ENCODE assay signal across 10 cellular contexts in genomic region chr9:86093788-86094555, GRCh38. TPM values are rescaled to one million over a fixed set of nuclear protein-coding genes. Genes with fewer than 3 reads are reported as not detected.
DNase-seq lines count a peak whose midpoint lies in the region; TF ChIP-seq lines count a peak whose summit lies in the region.
"Had no signal": no experiment of that assay in that cellular context is flagged by ENCODE, and none has a peak within 500 bp of the region (broad histone marks: within the 10 kb centered on the region; RNA-seq: fewer than 3 reads in every experiment).

No MANE protein-coding gene starts in this region.

- H3K36me3 ChIP-seq in thyroid gland = no peaks in the 10 kb centered on the region

- peak in 1 of 2 donors; percentile 54 for TF ChIP-seq POLR2A in thyroid gland (IDR thresholded peaks at IDR 0.05)

- TF ChIP-seq CTCF in thyroid gland (IDR thresholded peaks at IDR 0.05) = no peak

- H3K27me3 ChIP-seq in thyroid gland = no peaks in the 10 kb centered on the region
- H3K27me3 ChIP-seq: testis had no signal

- H3K9me3 ChIP-seq in thyroid gland = no peaks in the 10 kb centered on the region
- H3K9me3 ChIP-seq: testis had no signal

- no peak overlapping the region for H3K4me3 ChIP-seq in thyroid gland (replicated peaks in 1 of 3)
- H3K4me3 ChIP-seq: testis had no signal

- peak overlapping the region in 2 of 3 donors; percentile 17 to 45 for H3K27ac ChIP-seq in thyroid gland
- H3K27ac ChIP-seq: testis had no signal

- WGBS in thyroid gland, 2 donors = 57 to 67% methylated on average over 8 of the region's 8 CpGs

- peak in 2 of 3 experiments; percentile 56 to 76 for DNase-seq in NCI-H1417 (lab: John Stamatoyannopoulos, UW)
- DNase-seq in NCI-H1417 treated with DMSO at 0.1 percent for 48 hours (lab: John Stamatoyannopoulos, UW) = no peak
- peak; percentile 79 for DNase-seq in NCI-H510A treated with DMSO at 0.1 percent for 48 hours (lab: John Stamatoyannopoulos, UW)
- DNase-seq in glomerular visceral epithelial cell (ENCODE audit: extremely low spot score) = peak; percentile 71
- no peak for DNase-seq in thyroid gland
- no peak for DNase-seq in Kasumi-1 (lab: John Stamatoyannopoulos, UW)
- no peak for DNase-seq in middle frontal gyrus (ENCODE audit: extremely low spot score, low spot score)
- DNase-seq in NK-92 (lab: John Stamatoyannopoulos, UW; ENCODE audit: unreplicated experiment) = no peak
- DNase-seq: RPMI8226, testis had no signal

- peaks cover 20 to 29% of the 10 kb centered on the region in 2 donors for H3K4me1 ChIP-seq in thyroid gland
- H3K4me1 ChIP-seq: testis had no signal

- intact Hi-C loops in thyroid gland (cut with DNase I) = no loop called here

RNA-seq across cellular contexts. Expression of gene GOLM1, which starts 5.4 kb away (rescaled TPM):
- 100 to 1,000 TPM in 1 of 4 donors, 10 to 100 TPM in 3; 18.2 to 112 (median 47.6) TPM for total RNA-seq in thyroid gland

Comparison
In these comparisons a context has a peak if more than half of its experiments do, and no peak if none do; other contexts are left out.
1. DNase-seq: peak in NCI-H1417 (2 of 3), NCI-H510A treated with DMSO at 0.1 percent for 48 hours (single experiment) and glomerular visceral epithelial cell (single experiment); none in NCI-H1417 treated with DMSO at 0.1 percent for 48 hours (single experiment), thyroid gland (0 of 2), Kasumi-1 (0 of 2), middle frontal gyrus (single experiment) and NK-92 (single experiment).